8 cellular contexts compared by ENCODE assay signal in the genomic region with DNA sequence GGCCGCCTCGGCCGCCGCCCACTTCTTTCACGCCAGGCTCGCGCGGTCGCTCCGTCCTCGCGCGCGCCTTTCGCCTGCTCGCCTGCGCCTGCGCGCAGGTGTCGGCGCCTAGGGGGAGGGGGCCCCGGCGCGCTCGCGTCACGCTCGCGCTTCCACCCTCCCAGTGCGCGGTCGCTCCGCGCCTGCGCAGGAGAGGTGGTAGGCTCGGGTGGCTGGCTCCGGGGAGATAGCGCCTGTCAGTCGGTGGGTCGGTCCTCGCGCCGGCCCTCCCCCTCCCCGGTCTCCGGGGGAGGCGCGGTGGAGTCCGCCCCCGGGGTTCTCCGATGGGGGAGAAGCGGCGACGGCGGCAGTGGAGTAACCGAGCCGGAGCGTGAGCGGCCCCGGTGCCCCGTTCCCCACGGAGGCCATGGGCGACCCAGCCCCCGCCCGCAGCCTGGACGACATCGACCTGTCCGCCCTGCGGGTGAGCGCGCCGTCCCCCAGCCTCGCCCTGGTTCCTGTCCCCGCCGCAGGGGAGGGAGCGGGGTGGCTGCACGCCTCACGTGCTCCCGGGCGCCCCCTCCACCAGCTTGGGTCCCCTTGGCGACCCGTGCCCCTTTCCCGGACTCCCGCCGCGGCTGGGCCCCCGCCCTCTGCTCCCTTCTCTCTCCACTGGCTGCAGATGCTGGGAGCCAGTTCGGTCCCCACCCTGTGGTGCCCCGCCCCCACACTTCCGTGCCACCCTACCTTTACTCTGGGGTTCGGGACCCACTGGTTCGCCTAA. TPM values are rescaled to one million over a fixed set of nuclear protein-coding genes. Genes with fewer than 3 reads are reported as not detected.
DNase-seq lines count a peak whose midpoint lies in the region; ATAC-seq, FAIRE-seq and TF ChIP-seq lines count a peak whose summit lies in the region.

A gene (plus strand): TSS at position 163 of the 763 bp plus-strand sequence. CDS start 244 bp downstream, at position 407.

- peak within 1 kb of the TSS; percentile 47 for H3K27ac ChIP-seq in AG04450 (ENCODE audit: low read depth, low read length)
- H3K27ac ChIP-seq in keratinocyte (ENCODE audit: control insufficient read depth, insufficient read depth, low read length), result peak within 1 kb of the TSS; percentile 90

- H3K4me1 Mint-ChIP-seq in central memory CD8-positive, alpha-beta T cell, result peaks cover 40% of the 10 kb centered on the region

- no peak for TF ChIP-seq CTCF in AG04450 (IDR thresholded peaks at IDR 0.05; ENCODE audit: low read depth, low read length)
- TF ChIP-seq CTCF in keratinocyte (optimal IDR thresholded peaks at IDR 0.05 in 1 of 3, IDR thresholded peaks at IDR 0.05 in 1 of 3, conservative IDR thresholded peaks at IDR 0.05 in 1 of 3; ENCODE audit: extremely low read depth in 1 of 3, insufficient read depth in 2 of 3, low read length in 3 of 3), result no peak

- peak within 1 kb of the TSS; percentile 88 for H3K4me3 Mint-ChIP-seq in central memory CD8-positive, alpha-beta T cell

- peaks cover 10% of the 10 kb centered on the region for H3K36me3 Mint-ChIP-seq in central memory CD8-positive, alpha-beta T cell (ENCODE audit: insufficient read depth)

- ATAC-seq in GM18870 (IDR thresholded peaks at IDR 0.05; ENCODE audit: unreplicated experiment), result peak; percentile 54
- peak; percentile 80 for ATAC-seq in HG03135 (IDR thresholded peaks at IDR 0.05; ENCODE audit: unreplicated experiment)
- ATAC-seq in activated CD4-positive, CD25-positive, alpha-beta regulatory T cell treated with anti-CD3 and anti-CD28 coated beads, Interleukin-2, amount 50 U/mL, for 24 hours, result peak; percentile 90 to 92
- ATAC-seq in central memory CD8-positive, alpha-beta T cell (replicated peaks; ENCODE audit: extremely low read depth, poor library complexity, severe bottlenecking), result peak; percentile 86

- peak within 1 kb of the TSS; percentile 73 for H2AFZ ChIP-seq in keratinocyte (ENCODE audit: control insufficient read depth, low read length)

- H3K9me3 Mint-ChIP-seq in central memory CD8-positive, alpha-beta T cell, result no peaks in the 10 kb centered on the region

- H3K4me2 ChIP-seq in keratinocyte (ENCODE audit: control insufficient read depth, extremely low read depth, insufficient read depth, low read depth, low read length), result peak within 1 kb of the TSS; percentile 100

- CTCF ChIA-PET in AG04450 (lab: Charles Lee), result no interaction called here

- peaks cover 5% of the 10 kb centered on the region for H3K9me1 ChIP-seq in keratinocyte (ENCODE audit: control insufficient read depth, extremely low read depth, insufficient read depth, low read length)

- H3K27ac Mint-ChIP-seq in central memory CD8-positive, alpha-beta T cell (ENCODE audit: low read depth), result peak within 1 kb of the TSS; percentile 92

- H3K79me2 ChIP-seq in keratinocyte (ENCODE audit: control insufficient read depth, insufficient read depth, low read length), result peaks cover 50% of the 10 kb centered on the region

- H3K9me3 ChIP-seq in AG04450 (ENCODE audit: control insufficient read depth, insufficient read depth, low read length) (no peaks in the 10 kb centered on the region), keratinocyte (ENCODE audit: control insufficient read depth, low read depth, low read length) (no peaks in the 10 kb centered on the region)

- peaks cover 6% of the 10 kb centered on the region for H4K20me1 ChIP-seq in keratinocyte (ENCODE audit: control insufficient read depth, extremely low read depth, insufficient read depth, low read length)

- H3K27me3 Mint-ChIP-seq in central memory CD8-positive, alpha-beta T cell, result no peaks in the 10 kb centered on the region

- peaks cover 4 to 19% of the 10 kb centered on the region in 2 experiments for H3K36me3 ChIP-seq in keratinocyte (ENCODE audit: control insufficient read depth in 2 of 2, extremely low read depth in 1 of 2, insufficient read depth in 2 of 2, low read length in 2 of 2)

- peak within 1 kb of the TSS; percentile 86 for H3K9ac ChIP-seq in keratinocyte (ENCODE audit: control insufficient read depth, extremely low read depth, insufficient read depth, low read length)

- dilution Hi-C loops in keratinocyte (cut with MboI; ENCODE audit: extremely low pct_ligation_motif_present, low sequenced_read_pairs), result no loop called here

- H3K27me3 ChIP-seq in AG04450 (ENCODE audit: control insufficient read depth, insufficient read depth, low read length) (no peaks in the 10 kb centered on the region), keratinocyte (ENCODE audit: control insufficient read depth, extremely low read depth, insufficient read depth, low read length) (no peaks in the 10 kb centered on the region)

- FAIRE-seq in keratinocyte (lab: Jason Lieb, UNC), result no peak

- peak within 1 kb of the TSS; percentile 88 for H3K4me3 ChIP-seq in AG04450 (ENCODE audit: low read depth, low read length)
- H3K4me3 ChIP-seq in keratinocyte (ENCODE audit: control insufficient read depth in 2 of 3, extremely low read depth in 1 of 3, insufficient read depth in 2 of 3, low read depth in 1 of 3, low read length in 3 of 3), result peak within 1 kb of the TSS; percentile 98 to 99 (median 99)

- POLR2A ChIA-PET in AG04450 (lab: Yijun Ruan, JAX), result interaction anchor here (1.2 kb wide), 1 partner anchor 48 kb away, joined by 4 read pairs; no protein-coding TSS in a partner anchor

- H3K4me1 ChIP-seq in keratinocyte (ENCODE audit: control insufficient read depth, extremely low read depth, insufficient read depth, low read length), result peaks cover 28% of the 10 kb centered on the region

- DNase-seq in AG04450 (ENCODE audit: low read depth, low spot score), result peak; percentile 83
- peak; percentile 53 for DNase-seq in NCI-H2196 treated with DMSO at 0.1 percent for 48 hours (lab: John Stamatoyannopoulos, UW; ENCODE audit: unreplicated experiment)
- peak; percentile 71 to 81 for DNase-seq in central memory CD8-positive, alpha-beta T cell (ENCODE audit: low spot score in 2 of 2)
- DNase-seq in keratinocyte (ENCODE audit: low read depth, low spot score), result peak; percentile 80
- DNase-seq in stimulated activated CD4-positive, alpha-beta T cell treated with anti-CD3 and anti-CD28 coated beads, Interleukin-12 subunit alpha, Interleukin-12 subunit beta, amount 100 ng/mL, for 48 hours (ENCODE audit: low read depth in 2 of 3, low spot score in 1 of 3), result peak; percentile 66 to 82 (median 81)

RNA-seq across cellular contexts. Expression of the gene that starts here (rescaled TPM):
- polyA plus RNA-seq in AG04450 (2011; rRNA removed) (29.4 and 30.7 TPM in 2 replicates), keratinocyte (82.8 to 101 TPM (median 93.7 TPM) in 3 replicates)
- 46.8 and 50.7 TPM in 2 replicates for polyA minus RNA-seq in AG04450 (2011; rRNA and poly(A)+ RNA removed)
- polyA plus RNA-seq in keratinocyte (2011; ENCODE audit: low read depth), result 113 TPM
- 60.9 and 66.3 TPM in 2 replicates for polyA plus RNA-seq in keratinocyte (2011; cell fraction: cytosol; rRNA removed)
- polyA plus RNA-seq in keratinocyte (2011; cell fraction: nucleus; rRNA removed), result 451 and 562 TPM in 2 replicates
- polyA plus RNA-seq in keratinocyte (2012; ENCODE audit: low replicate concordance), result 92.2 and 154 TPM in 2 replicates
- 137 to 232 TPM (median 209 TPM) in 3 replicates for polyA minus RNA-seq in keratinocyte
- 63.5 TPM for polyA minus RNA-seq in keratinocyte (2011; cell fraction: cytosol; rRNA and poly(A)+ RNA removed)
- 113 and 158 TPM in 2 replicates for polyA minus RNA-seq in keratinocyte (2011; cell fraction: nucleus; rRNA and poly(A)+ RNA removed)

Comparison
In these comparisons a context has a peak if more than half of its experiments do, and no peak if none do; other contexts are left out.
1. Peak in every context shown above with its lines: DNase-seq, ATAC-seq, H3K4me3 ChIP-seq and H3K27ac ChIP-seq.